ENCODE assay signal across 10 cellular contexts in genomic region chr4:102780476-102781144, GRCh38. TPM values are rescaled to one million over a fixed set of nuclear protein-coding genes. Genes with fewer than 3 reads are reported as not detected.
DNase-seq lines count a peak whose midpoint lies in the region; ATAC-seq, FAIRE-seq and TF ChIP-seq lines count a peak whose summit lies in the region.
"Had no signal": no experiment of that assay in that cellular context is flagged by ENCODE, and none has a peak within 500 bp of the region (broad histone marks: within the 10 kb centered on the region; RNA-seq: fewer than 3 reads in every experiment).

No MANE protein-coding gene starts in this region.

- TF ChIP-seq CTCF in K562 (IDR thresholded peaks at IDR 0.05 in 2 of 3, conservative IDR thresholded peaks at IDR 0.05 in 1 of 3; ENCODE audit: insufficient read depth in 2 of 3, low read depth in 1 of 3, low read length in 3 of 3) (no peak), endodermal cell (conservative IDR thresholded peaks at IDR 0.05) (no peak), mesothelial cell of epicardium (IDR thresholded peaks at IDR 0.05; ENCODE audit: unreplicated experiment) (no peak)

- H3K4me1 Mint-ChIP-seq in naive thymus-derived CD4-positive, alpha-beta T cell = no peaks in the 10 kb centered on the region
- peaks cover 10% of the 10 kb centered on the region for H3K4me1 Mint-ChIP-seq in endodermal cell
- peaks cover 3% of the 10 kb centered on the region for H3K4me1 Mint-ChIP-seq in mesothelial cell of epicardium

- ATAC-seq in HG02610 (IDR thresholded peaks at IDR 0.05; ENCODE audit: unreplicated experiment) = peak; percentile 63
- ATAC-seq in K562 = peak; percentile 86
- peak; percentile 69 for ATAC-seq in naive thymus-derived CD4-positive, alpha-beta T cell

- CTCF ChIA-PET in K562 (lab: Yijun Ruan, JAX; ENCODE audit: low intra/inter-chr PET ratio) = no interaction called here
- CTCF ChIA-PET in naive thymus-derived CD4-positive, alpha-beta T cell (lab: Charles Lee) = no interaction called here

- no peaks in the 10 kb centered on the region for H3K79me2 ChIP-seq in K562 (ENCODE audit: control insufficient read depth, insufficient read depth, low read length)

- H3K4me3 Mint-ChIP-seq in naive thymus-derived CD4-positive, alpha-beta T cell = no peak overlapping the region
- H3K4me3 Mint-ChIP-seq in endodermal cell = no peak overlapping the region
- no peak overlapping the region for H3K4me3 Mint-ChIP-seq in mesothelial cell of epicardium

- H3K9me3 ChIP-seq in K562 (replicated peaks; ENCODE audit: control insufficient read depth, insufficient read depth, low read depth, low read length) (no peaks in the 10 kb centered on the region), endodermal cell (ENCODE audit: control insufficient read depth, low read length) (no peaks in the 10 kb centered on the region)
- H3K9me3 ChIP-seq in naive thymus-derived CD4-positive, alpha-beta T cell (ENCODE audit: control insufficient read depth in 2 of 3, low read length in 3 of 3) = no peaks in the 10 kb centered on the region
- H3K9me3 ChIP-seq: stomach had no signal

- intact Hi-C loops in K562 (cut with micrococcal nuclease) = no loop called here
- intact Hi-C loops in naive thymus-derived CD4-positive, alpha-beta T cell (cut with micrococcal nuclease) = loop anchor here in 1 of 2 donors (2.0 kb wide), 1 partner anchor 14 kb away; no protein-coding TSS in a partner anchor

- peaks cover 0 to 4% (median 0%) of the 10 kb centered on the region in 5 donors for H3K36me3 Mint-ChIP-seq in naive thymus-derived CD4-positive, alpha-beta T cell
- no peaks in the 10 kb centered on the region for H3K36me3 Mint-ChIP-seq in endodermal cell (ENCODE audit: low read depth)
- H3K36me3 Mint-ChIP-seq in mesothelial cell of epicardium = no peaks in the 10 kb centered on the region

- H3K27me3 ChIP-seq in K562 (ENCODE audit: control insufficient read depth in 2 of 2, insufficient read depth in 2 of 2, low read length in 2 of 2) (no peaks in the 10 kb centered on the region), endodermal cell (ENCODE audit: control insufficient read depth, insufficient read depth, low read length, poor library complexity, severe bottlenecking) (no peaks in the 10 kb centered on the region)
- no peaks in the 10 kb centered on the region for H3K27me3 ChIP-seq in naive thymus-derived CD4-positive, alpha-beta T cell (ENCODE audit: control insufficient read depth in 2 of 2, insufficient read depth in 2 of 2, low read length in 2 of 2)
- H3K27me3 ChIP-seq: stomach had no signal

- H3K4me3 ChIP-seq in K562 (no peak overlapping the region), endodermal cell (ENCODE audit: low read length) (no peak overlapping the region)
- H3K4me3 ChIP-seq in naive thymus-derived CD4-positive, alpha-beta T cell (ENCODE audit: low read length) = no peak overlapping the region
- H3K4me3 ChIP-seq: stomach had no signal

- POLR2A ChIA-PET in K562 (lab: Yijun Ruan, JAX) = interaction anchor here (0.6 to 1.2 kb wide), 5 partner anchors 10 to 58 kb away, joined by 3 to 6 read pairs (median 3); partner anchors contain the start of gene UBE2D3
- POLR2A ChIA-PET in naive thymus-derived CD4-positive, alpha-beta T cell (lab: Charles Lee) = interaction anchor here (1.4 kb wide), 1 partner anchor 88 kb away, joined by 6 read pairs; the partner anchor contains the start of gene CISD2

- no peak overlapping the region for H3K4me2 ChIP-seq in K562 (ENCODE audit: insufficient read depth, low read length)

- TF ChIP-seq EP300 in K562 (IDR thresholded peaks at IDR 0.05; ENCODE audit: low read length) = peak; percentile 46; the same call in 1 of the 2 replicates

- no peaks in the 10 kb centered on the region for H3K36me3 ChIP-seq in K562 (ENCODE audit: control insufficient read depth, insufficient read depth, low read length)
- no peaks in the 10 kb centered on the region for H3K36me3 ChIP-seq in naive thymus-derived CD4-positive, alpha-beta T cell (ENCODE audit: control insufficient read depth in 2 of 3, insufficient read depth in 3 of 3, low read length in 3 of 3)
- no peaks in the 10 kb centered on the region for H3K36me3 ChIP-seq in endodermal cell (ENCODE audit: control insufficient read depth, insufficient read depth, low read length)
- H3K36me3 ChIP-seq: stomach had no signal

- H3K27ac ChIP-seq in K562 (ENCODE audit: extremely low read depth, low read depth, low read length) = no peak overlapping the region
- no peak overlapping the region for H3K27ac ChIP-seq in naive thymus-derived CD4-positive, alpha-beta T cell (ENCODE audit: low read depth, low read length)
- no peak overlapping the region for H3K27ac ChIP-seq in endodermal cell (ENCODE audit: low read depth, low read length)
- H3K27ac ChIP-seq: 22Rv1 had no signal

- DNase-seq in DMS153 (lab: John Stamatoyannopoulos, UW) (peak; percentile 78), DMS153 treated with DMSO at 0.1 percent for 48 hours (lab: John Stamatoyannopoulos, UW; ENCODE audit: unreplicated experiment) (no peak), K562 (ENCODE audit: extremely low read depth in 1 of 4, low spot score in 3 of 4) (peak; percentile 23 to 72 (median 42)), endodermal cell (no peak), mesothelial cell of epicardium (ENCODE audit: low spot score in 2 of 2, unreplicated experiment in 2 of 2) (no peak)
- no peak for DNase-seq in naive thymus-derived CD4-positive, alpha-beta T cell
- DNase-seq in activated naive CD4-positive, alpha-beta T cell treated with Interleukin-2 at 50 U/mL for 16 hours = no peak
- DNase-seq: stomach had no signal

- H4K20me1 ChIP-seq in K562 (replicated peaks; ENCODE audit: control insufficient read depth, insufficient read depth, low read length) = no peaks in the 10 kb centered on the region

- in situ Hi-C loops in K562 (cut with MboI) = no loop called here

- H3K27me3 Mint-ChIP-seq in naive thymus-derived CD4-positive, alpha-beta T cell = peaks cover 0 to 15% (median 4%) of the 10 kb centered on the region in 5 donors
- H3K27me3 Mint-ChIP-seq in endodermal cell (ENCODE audit: insufficient read depth) = peaks cover 12% of the 10 kb centered on the region
- H3K27me3 Mint-ChIP-seq in mesothelial cell of epicardium (ENCODE audit: low read depth) = no peaks in the 10 kb centered on the region

- H3K4me1 ChIP-seq in K562 (replicated peaks in 1 of 2; ENCODE audit: control insufficient read depth in 2 of 2, insufficient read depth in 2 of 2, low read length in 2 of 2) (peaks cover 7 to 18% of the 10 kb centered on the region in 2 experiments; a peak in 3 of 5 replicates), endodermal cell (ENCODE audit: control insufficient read depth, insufficient read depth, low read length) (peaks cover 8% of the 10 kb centered on the region)
- no peaks in the 10 kb centered on the region for H3K4me1 ChIP-seq in naive thymus-derived CD4-positive, alpha-beta T cell (ENCODE audit: control insufficient read depth in 2 of 2, insufficient read depth in 2 of 2, low read length in 2 of 2)

- H3K9me3 Mint-ChIP-seq in naive thymus-derived CD4-positive, alpha-beta T cell = no peaks in the 10 kb centered on the region
- H3K9me3 Mint-ChIP-seq in endodermal cell = no peaks in the 10 kb centered on the region
- H3K9me3 Mint-ChIP-seq in mesothelial cell of epicardium = peaks cover 4% of the 10 kb centered on the region

- no peak overlapping the region for H3K27ac Mint-ChIP-seq in naive thymus-derived CD4-positive, alpha-beta T cell
- H3K27ac Mint-ChIP-seq in endodermal cell (no peak overlapping the region), mesothelial cell of epicardium (no peak overlapping the region)

- H3K9me1 ChIP-seq in K562 (ENCODE audit: control insufficient read depth, insufficient read depth, low read length) = no peaks in the 10 kb centered on the region

- 29% methylated on average over 5 of the region's 5 CpGs for WGBS in K562 (ENCODE audit: insufficient coverage, low coverage, missing lambda C conversion rate)
- WGBS in endodermal cell (ENCODE audit: insufficient coverage in 1 of 2, insufficient read length in 1 of 2), 2 experiments = 86 to 90% methylated on average over 3 to 5 of the region's 5 CpGs

- H3K9ac ChIP-seq in K562 (ENCODE audit: insufficient read depth in 1 of 2, low read depth in 2 of 2, low read length in 2 of 2) (no peak overlapping the region), endodermal cell (ENCODE audit: extremely low read depth, low read length, poor library complexity, severe bottlenecking) (no peak overlapping the region)

- H2AFZ ChIP-seq in K562 (ENCODE audit: low read depth, low read length) = no peak overlapping the region

- no peak for TF ChIP-seq RAD21 in K562 (CRISPR knock-in tag; conservative IDR thresholded peaks at IDR 0.05 in 1 of 2, IDR thresholded peaks at IDR 0.05 in 1 of 2)

- TF ChIP-seq POLR2A in K562 (conservative IDR thresholded peaks at IDR 0.05) = no peak

- peak; percentile 91 for FAIRE-seq in K562 (lab: Jason Lieb, UNC)

- no TSS peak for BruUV-seq in K562 (replicated peaks; lab: Mats Ljungman, UMichigan)

RNA-seq across cellular contexts. Expression of gene MANBA, which starts 19.8 kb away (rescaled TPM):
- 13.7 and 32.2 TPM in 2 replicates for total RNA-seq in K562 (2011; cell fraction: chromatin; rRNA removed; ENCODE audit: low replicate concordance)
- 9.7 TPM in 2 replicates for total RNA-seq in K562 (2011; cell fraction: nucleolus; rRNA removed)
- 15.8 and 21.3 TPM in 2 replicates for total RNA-seq in K562 (2011; cell fraction: nucleoplasm; rRNA removed)
- total RNA-seq in K562 (2014; rRNA removed) = 8.2 and 10.9 TPM in 2 replicates
- 9.0 and 9.4 TPM in 2 replicates for total RNA-seq in K562 (2014; rRNA removed; fragmentation: Illumina TruSeq; extraction: Trizol)
- total RNA-seq in K562 (2015; rRNA removed; fragmentation: Illumina TruSeq; extraction: Trizol) = 12.9 and 13.3 TPM in 2 replicates
- total RNA-seq in K562 (2021) = 7.7 TPM in 2 replicates
- 2.8 and 5.3 TPM in 2 replicates for polyA plus RNA-seq in K562 (2011; rRNA removed)
- 4.7 and 6.0 TPM in 2 replicates for polyA plus RNA-seq in K562 (2011; cell fraction: cytosol; rRNA removed)
- 9.1 and 15.4 TPM in 2 replicates for polyA plus RNA-seq in K562 (2011; cell fraction: nucleus; rRNA removed)
- polyA plus RNA-seq in K562 (2012) = 9.1 and 18.3 TPM in 2 replicates
- 6.6 and 7.8 TPM in 2 replicates for polyA plus RNA-seq in K562 (2014; fragmentation: Illumina TruSeq; extraction: Trizol)
- 1 to 10 TPM; 1.8 to 3.7 TPM for polyA plus RNA-seq in K562 (2014; fragmentation: Nextera tagmentation; extraction: Ambion mirVana)
- polyA plus RNA-seq in K562 (2014; rRNA removed) = 4.7 and 6.1 TPM in 2 replicates
- 6.0 and 11.7 TPM in 2 replicates for polyA minus RNA-seq in K562 (2011; rRNA and poly(A)+ RNA removed)
- 5.5 and 7.5 TPM in 2 replicates for polyA minus RNA-seq in K562 (2011; cell fraction: cytosol; rRNA and poly(A)+ RNA removed)
- 14.5 and 20.7 TPM in 2 replicates for polyA minus RNA-seq in K562 (2011; cell fraction: nucleus; rRNA and poly(A)+ RNA removed)
- total RNA-seq in naive thymus-derived CD4-positive, alpha-beta T cell = 10 to 100 TPM; 15.7 to 56.4 (median 29.7) TPM
- 10 to 100 TPM; 16.4 to 26.0 TPM for polyA plus RNA-seq in naive thymus-derived CD4-positive, alpha-beta T cell
- 10 to 100 TPM; 30.4 to 32.0 TPM for total RNA-seq in endodermal cell
- polyA plus RNA-seq in endodermal cell (2013, experiment 1 of 2) = 17.3 TPM
- polyA plus RNA-seq in endodermal cell (2013, experiment 2 of 2) = 14.6 TPM
- total RNA-seq in mesothelial cell of epicardium = 39.2 to 40.2 TPM (median 39.6 TPM) in 3 replicates

RNA-seq across cellular contexts. Expression of gene UBE2D3, which starts 46.7 kb away (rescaled TPM):
- total RNA-seq in K562 (2011; cell fraction: chromatin; rRNA removed; ENCODE audit: low replicate concordance) = 106 and 238 TPM in 2 replicates
- 61.5 and 87.0 TPM in 2 replicates for total RNA-seq in K562 (2011; cell fraction: nucleolus; rRNA removed)
- 180 and 303 TPM in 2 replicates for total RNA-seq in K562 (2011; cell fraction: nucleoplasm; rRNA removed)
- total RNA-seq in K562 (2014; rRNA removed) (434 and 562 TPM in 2 replicates), K562 (2014; rRNA removed; fragmentation: Illumina TruSeq; extraction: Trizol) (257 and 281 TPM in 2 replicates), K562 (2015; rRNA removed; fragmentation: Illumina TruSeq; extraction: Trizol) (305 and 313 TPM in 2 replicates), K562 (2021) (276 and 281 TPM in 2 replicates), endodermal cell (100 to 1,000 TPM; 283 to 310 TPM), mesothelial cell of epicardium (299 to 311 TPM (median 307 TPM) in 3 replicates)
- polyA plus RNA-seq in K562 (2011; rRNA removed) (348 and 408 TPM in 2 replicates), K562 (2014; fragmentation: Illumina TruSeq; extraction: Trizol) (447 and 618 TPM in 2 replicates), K562 (2014; fragmentation: Nextera tagmentation; extraction: Ambion mirVana) (100 to 1,000 TPM; 191 to 202 TPM), K562 (2014; rRNA removed) (292 and 329 TPM in 2 replicates)
- polyA plus RNA-seq in K562 (2011; cell fraction: cytosol; rRNA removed) = 357 and 381 TPM in 2 replicates
- polyA plus RNA-seq in K562 (2011; cell fraction: nucleus; rRNA removed) = 305 and 318 TPM in 2 replicates
- polyA plus RNA-seq in K562 (2012) = 235 and 382 TPM in 2 replicates
- polyA minus RNA-seq in K562 (2011; rRNA and poly(A)+ RNA removed) = 278 and 307 TPM in 2 replicates
- 149 and 195 TPM in 2 replicates for polyA minus RNA-seq in K562 (2011; cell fraction: cytosol; rRNA and poly(A)+ RNA removed)
- polyA minus RNA-seq in K562 (2011; cell fraction: nucleus; rRNA and poly(A)+ RNA removed) = 123 and 159 TPM in 2 replicates
- total RNA-seq in naive thymus-derived CD4-positive, alpha-beta T cell = 100 to 1,000 TPM; 339 to 556 (median 413) TPM
- 100 to 1,000 TPM; 314 to 460 TPM for polyA plus RNA-seq in naive thymus-derived CD4-positive, alpha-beta T cell
- 349 TPM for polyA plus RNA-seq in endodermal cell (2013, experiment 1 of 2)
- 290 TPM for polyA plus RNA-seq in endodermal cell (2013, experiment 2 of 2)

Comparison
In these comparisons a context has a peak if more than half of its experiments do, and no peak if none do; other contexts are left out.
1. DNase-seq: peak in DMS153 (single experiment) and K562 (4 of 4); none in DMS153 treated with DMSO at 0.1 percent for 48 hours (single experiment), naive thymus-derived CD4-positive, alpha-beta T cell (0 of 9), endodermal cell (single experiment), activated naive CD4-positive, alpha-beta T cell treated with Interleukin-2 at 50 U/mL for 16 hours (single experiment) and mesothelial cell of epicardium (0 of 2).
2. Peak in every context shown above with its lines, with median percentiles within 50 percentile points of each other: ATAC-seq.